8 cellular contexts compared by ENCODE assay signal in the genomic region with DNA sequence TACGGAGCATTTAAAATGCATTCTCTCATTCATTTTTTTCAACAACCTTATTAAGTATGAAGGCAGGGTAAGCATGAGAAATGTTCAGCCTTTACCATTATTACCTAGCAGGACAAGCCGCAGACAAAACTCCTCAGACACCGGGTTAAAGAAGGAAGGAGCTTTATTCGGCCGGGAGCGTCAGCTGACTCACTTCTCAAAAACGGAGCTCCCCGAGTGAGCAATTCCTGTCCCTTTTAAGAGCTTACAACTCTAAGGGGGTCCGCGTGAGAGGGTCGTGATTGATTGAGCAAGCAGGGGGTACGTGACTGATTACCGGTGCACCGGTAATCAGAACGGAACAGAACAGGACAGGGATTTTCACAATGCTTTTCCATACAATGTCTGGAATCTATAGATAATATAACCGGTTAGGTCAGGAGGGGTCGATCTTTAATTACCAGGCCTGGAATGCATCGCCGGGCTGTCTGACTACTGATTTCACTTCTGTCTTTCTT. TPM values are rescaled to one million over a fixed set of nuclear protein-coding genes. Genes with fewer than 3 reads are reported as not detected.
DNase-seq lines count a peak whose midpoint lies in the region; ATAC-seq and TF ChIP-seq lines count a peak whose summit lies in the region.
"Not testable (repeated sequence)": the region's sequence is repeated elsewhere in the genome, so short reads cannot be mapped to it uniquely, and the experiment has no call there.

No MANE protein-coding gene starts in this region.

- H3K4me3 Mint-ChIP-seq in activated T-cell treated with anti-CD3 and anti-CD28 coated beads, Interleukin-2, amount 50 U/mL, for 4 hours, result peak overlapping the region; percentile 98
- H3K4me3 Mint-ChIP-seq in endothelial cell (ENCODE audit: unreplicated experiment), result peak overlapping the region; percentile 98

- H3K4me1 Mint-ChIP-seq in activated T-cell treated with anti-CD3 and anti-CD28 coated beads, Interleukin-2, amount 50 U/mL, for 4 hours (ENCODE audit: low read depth), result peaks cover 31% of the 10 kb centered on the region
- H3K4me1 Mint-ChIP-seq in endothelial cell (ENCODE audit: unreplicated experiment), result peaks cover 41% of the 10 kb centered on the region

- not testable (repeated sequence) for H3K27me3 Mint-ChIP-seq in activated T-cell treated with anti-CD3 and anti-CD28 coated beads, Interleukin-2, amount 50 U/mL, for 4 hours (ENCODE audit: low read depth); endothelial cell (ENCODE audit: unreplicated experiment)

- peak overlapping the region; percentile 80 for H3K9ac ChIP-seq in BLaER1

- H3K36me3 Mint-ChIP-seq in activated T-cell treated with anti-CD3 and anti-CD28 coated beads, Interleukin-2, amount 50 U/mL, for 4 hours (ENCODE audit: insufficient read depth); endothelial cell (ENCODE audit: low read depth, unreplicated experiment): not testable (repeated sequence)

- H4K20me1 ChIP-seq in BLaER1, result not testable (repeated sequence)

- intact Hi-C loops in lower lobe of right lung (cut with DNase I), result loop anchor here (5.0 kb wide), 1 partner anchor 60 kb away; no protein-coding TSS in a partner anchor

- H3K27ac ChIP-seq in BLaER1 (peak overlapping the region; percentile 47; the same call in 1 of the 2 replicates), lower lobe of right lung (peak overlapping the region; percentile 83)

- H3K4me1 ChIP-seq in BLaER1 (peaks cover 32% of the 10 kb centered on the region), lower lobe of right lung (peaks cover 38% of the 10 kb centered on the region)

- peak; percentile 85 for DNase-seq in OCI-M1 (lab: John Stamatoyannopoulos, UW)
- peak; percentile 9 for DNase-seq in activated T-cell treated with anti-CD3 and anti-CD28 coated beads, Interleukin-2, amount 50 U/mL, for 4 hours
- peak; percentile 33 for DNase-seq in endothelial cell (ENCODE audit: low spot score)
- not testable (repeated sequence) for DNase-seq in lower lobe of right lung
- peak; percentile 26 for DNase-seq in stimulated activated CD4-positive, alpha-beta T cell treated with anti-CD3 and anti-CD28 coated beads, Interleukin-15, amount 100 ng/mL, for 24 hours

- H3K9me3 Mint-ChIP-seq in activated T-cell treated with anti-CD3 and anti-CD28 coated beads, Interleukin-2, amount 50 U/mL, for 4 hours; endothelial cell (ENCODE audit: unreplicated experiment): not testable (repeated sequence)

- peak overlapping the region; percentile 91 for H3K4me2 ChIP-seq in BLaER1

- H3K4me3 ChIP-seq in BLaER1 (peak overlapping the region; percentile 84), lower lobe of right lung (peak overlapping the region; percentile 72)

- not testable (repeated sequence) for H3K9me3 ChIP-seq in BLaER1, lower lobe of right lung

- ATAC-seq in GM19438 (IDR thresholded peaks at IDR 0.05; ENCODE audit: low read depth, unreplicated experiment) (peak; percentile 9), HG03280 (IDR thresholded peaks at IDR 0.05; ENCODE audit: unreplicated experiment) (peak; percentile 17), lower lobe of right lung (peak; percentile 9 to 43)
- peak; percentile 3 to 9 for ATAC-seq in activated T-cell treated with anti-CD3 and anti-CD28 coated beads, Interleukin-2, amount 50 U/mL, for 4 hours

- peak overlapping the region; percentile 94 for H3K27ac Mint-ChIP-seq in endothelial cell (ENCODE audit: unreplicated experiment)

- TF ChIP-seq CTCF in endothelial cell (IDR thresholded peaks at IDR 0.05; ENCODE audit: unreplicated experiment); lower lobe of right lung (IDR thresholded peaks at IDR 0.05): not testable (repeated sequence)

- H3K27me3 ChIP-seq in BLaER1; lower lobe of right lung (ENCODE audit: low read depth): not testable (repeated sequence)

- H3K36me3 ChIP-seq in BLaER1 (peaks cover 15% of the 10 kb centered on the region), lower lobe of right lung (peaks cover 21% of the 10 kb centered on the region)

RNA-seq across cellular contexts. Expression of a gene that starts 0.5 kb away (rescaled TPM):
- total RNA-seq in activated T-cell treated with anti-CD3 and anti-CD28 coated beads, Interleukin-2, amount 50 U/mL, for 4 hours, result 10 to 100 TPM; 14.0 to 16.9 (median 16.7) TPM
- total RNA-seq in endothelial cell (ENCODE audit: unreplicated experiment) (43.5 TPM), lower lobe of right lung (45.4 TPM)

RNA-seq across cellular contexts. Expression of a gene that starts 24.2 kb away (rescaled TPM):
- total RNA-seq in activated T-cell treated with anti-CD3 and anti-CD28 coated beads, Interleukin-2, amount 50 U/mL, for 4 hours, result 1 to 10 TPM; 1.1 to 1.4 (median 1.2) TPM
- 254 TPM for total RNA-seq in endothelial cell (ENCODE audit: unreplicated experiment)
- total RNA-seq in lower lobe of right lung, result 15.7 TPM

RNA-seq across cellular contexts. Expression of a gene that starts 55.0 kb away (rescaled TPM):
- total RNA-seq in activated T-cell treated with anti-CD3 and anti-CD28 coated beads, Interleukin-2, amount 50 U/mL, for 4 hours, result 10 to 100 TPM; 46.2 to 49.7 (median 47.2) TPM
- total RNA-seq in endothelial cell (ENCODE audit: unreplicated experiment) (109 TPM), lower lobe of right lung (63.2 TPM)

Comparison
In these comparisons a context has a peak if more than half of its experiments do, and no peak if none do; other contexts are left out.
1. RNA of a gene that starts 24.2 kb away (total RNA-seq): 254 TPM in endothelial cell (single experiment); 15.7 TPM in lower lobe of right lung (single experiment) and 1.1 to 1.4 TPM in activated T-cell treated with anti-CD3 and anti-CD28 coated beads, Interleukin-2, amount 50 U/mL, for 4 hours; every median in the first group is over 10 times any median in the second.
2. Peak in every context shown above with its lines, with median percentiles within 50 percentile points of each other: ATAC-seq.